In genomic region chr10:67259319-67259929, GRCh38 we compare ENCODE assay signal across 19 cellular contexts.
DNase-seq lines count a peak whose midpoint lies in the region; ATAC-seq, FAIRE-seq and TF ChIP-seq lines count a peak whose summit lies in the region.
"Had no signal": no experiment of that assay in that cellular context is flagged by ENCODE, and none has a peak within 500 bp of the region (broad histone marks: within the 10 kb centered on the region; RNA-seq: fewer than 3 reads in every experiment).

No MANE protein-coding gene starts in this region.

- H2BK5ac ChIP-seq in neuronal stem cell (ENCODE audit: low read length), result no peak overlapping the region

- peaks cover 5% of the 10 kb centered on the region for H3K27me3 Mint-ChIP-seq in activated T-cell treated with anti-CD3 and anti-CD28 coated beads, Interleukin-2, amount 50 U/mL, for 4 hours (ENCODE audit: low read depth)

- H3K4me2 ChIP-seq in neuronal stem cell (ENCODE audit: insufficient read depth, low read length, poor library complexity, severe bottlenecking) (no peak overlapping the region), osteoblast (ENCODE audit: insufficient read depth, low read length) (no peak overlapping the region)

- no peaks in the 10 kb centered on the region for H3K79me2 ChIP-seq in osteoblast (ENCODE audit: insufficient read depth, low read length)

- no peak overlapping the region for H4K91ac ChIP-seq in neuronal stem cell (ENCODE audit: low read depth, low read length, poor library complexity)

- POLR2A ChIA-PET in HEK293 (lab: Yijun Ruan, JAX), result interaction anchor here (0.6 kb wide), 1 partner anchor 10 kb away, joined by 3 read pairs; no protein-coding TSS in a partner anchor
- POLR2A ChIA-PET in Panc1 (lab: Charles Lee), result no interaction called here

- no peak overlapping the region for H3K18ac ChIP-seq in neuronal stem cell (ENCODE audit: low read length)

- intact Hi-C loops in Panc1 (cut with micrococcal nuclease; ENCODE audit: unreplicated experiment), result no loop called here
- intact Hi-C loops in kidney (cut with DNase I), result no loop called here

- H3K14ac ChIP-seq in neuronal stem cell (ENCODE audit: low read length), result no peak overlapping the region

- no peak overlapping the region for H3K4ac ChIP-seq in neuronal stem cell (ENCODE audit: low read length)

- in situ Hi-C loops in Panc1 (cut with HindIII; ENCODE audit: low pct_unique_long_range_greater_than_20kb, low sequenced_read_pairs), result no loop called here

- no peaks in the 10 kb centered on the region for H3K9me3 Mint-ChIP-seq in activated T-cell treated with anti-CD3 and anti-CD28 coated beads, Interleukin-2, amount 50 U/mL, for 4 hours

- H3K9me3 ChIP-seq in HEK293 (ENCODE audit: control insufficient read depth, insufficient read depth, low read depth, low read length) (no peaks in the 10 kb centered on the region), Panc1 (ENCODE audit: control insufficient read depth, insufficient read depth, low read depth, low read length) (no peaks in the 10 kb centered on the region), kidney (ENCODE audit: control insufficient read depth in 1 of 2, low read length in 2 of 2) (no peaks in the 10 kb centered on the region), neuronal stem cell (replicated peaks in 1 of 2; ENCODE audit: control insufficient read depth in 2 of 2, insufficient read depth in 1 of 2, low read depth in 1 of 2, low read length in 2 of 2) (no peaks in the 10 kb centered on the region), osteoblast (ENCODE audit: low read depth, low read length) (no peaks in the 10 kb centered on the region)

- ATAC-seq in Panc1 (peak; percentile 77), HG03521 (IDR thresholded peaks at IDR 0.05; ENCODE audit: unreplicated experiment) (no peak)
- no peak for ATAC-seq in activated T-cell treated with anti-CD3 and anti-CD28 coated beads, Interleukin-2, amount 50 U/mL, for 4 hours

- CTCF ChIA-PET in HEK293 (lab: Yijun Ruan, JAX), result interaction anchor here (0.6 to 0.8 kb wide), 4 partner anchors 17 to 817 kb away, joined by 3 to 8 read pairs (median 3); no protein-coding TSS in a partner anchor
- CTCF ChIA-PET in Panc1 (lab: Charles Lee), result no interaction called here

- DNase-seq in Panc1 (ENCODE audit: low read depth, low spot score) (no peak), kidney (no peak), neuronal stem cell (ENCODE audit: low spot score) (no peak), osteoblast (ENCODE audit: insufficient read length, low spot score, missing footprints) (no peak)
- no peak for DNase-seq in activated T-cell treated with anti-CD3 and anti-CD28 coated beads, Interleukin-2, amount 50 U/mL, for 4 hours
- DNase-seq in activated CD8-positive, alpha-beta memory T cell treated with anti-CD3 and anti-CD28 coated beads, Interleukin-2, amount 50 U/mL, for 4 hours, result no peak
- DNase-seq: C1 segment of cervical spinal cord, DMS153, HCEC 1CT, KG1, MM.1S, NCI-H1105, NCI-H1694 treated with DMSO at 0.1 percent for 48 hours, NCI-H510A, SIG-M5 had no signal

- TF ChIP-seq CTCF in HEK293 (tag by site-specific recombination; IDR thresholded peaks at IDR 0.05) (no peak), Panc1 (IDR thresholded peaks at IDR 0.05) (no peak), kidney (IDR thresholded peaks at IDR 0.05; ENCODE audit: borderline replicate concordance, extremely low read depth, insufficient read depth) (no peak), osteoblast (IDR thresholded peaks at IDR 0.05; ENCODE audit: extremely low read depth, low read depth, low read length) (no peak)

- no peak overlapping the region for H2BK12ac ChIP-seq in neuronal stem cell (ENCODE audit: low read length)

- FAIRE-seq in kidney (lab: Jason Lieb, UNC), result peak; percentile 37
- FAIRE-seq: RCC 7860 had no signal

- no peak overlapping the region for H4K8ac ChIP-seq in neuronal stem cell (ENCODE audit: low read depth, low read length)

- H3K9ac ChIP-seq in kidney (ENCODE audit: low read length in 2 of 2) (no peak overlapping the region), neuronal stem cell (ENCODE audit: low read depth, low read length, poor library complexity) (no peak overlapping the region)

- H3K36me3 ChIP-seq in HEK293 (ENCODE audit: control insufficient read depth in 2 of 2, insufficient read depth in 1 of 2, low read length in 2 of 2), result no peaks in the 10 kb centered on the region
- no peaks in the 10 kb centered on the region for H3K36me3 ChIP-seq in Panc1 (ENCODE audit: control insufficient read depth, insufficient read depth, low read length)
- no peaks in the 10 kb centered on the region for H3K36me3 ChIP-seq in kidney (ENCODE audit: control insufficient read depth in 1 of 2, insufficient read depth in 2 of 2, low read length in 2 of 2)
- H3K36me3 ChIP-seq in neuronal stem cell (replicated peaks in 1 of 2; ENCODE audit: control insufficient read depth in 2 of 2, insufficient read depth in 2 of 2, low read length in 2 of 2), result no peaks in the 10 kb centered on the region
- H3K36me3 ChIP-seq in osteoblast (ENCODE audit: insufficient read depth, low read length), result no peaks in the 10 kb centered on the region

- no peak overlapping the region for H2BK120ac ChIP-seq in neuronal stem cell (ENCODE audit: low read depth, low read length)

- no peaks in the 10 kb centered on the region for H3K4me1 Mint-ChIP-seq in activated T-cell treated with anti-CD3 and anti-CD28 coated beads, Interleukin-2, amount 50 U/mL, for 4 hours (ENCODE audit: low read depth)

- H2AFZ ChIP-seq in neuronal stem cell (ENCODE audit: low read length), result peak overlapping the region; percentile 19
- no peak overlapping the region for H2AFZ ChIP-seq in osteoblast (ENCODE audit: low read length)

- no peaks in the 10 kb centered on the region for H3K36me3 Mint-ChIP-seq in activated T-cell treated with anti-CD3 and anti-CD28 coated beads, Interleukin-2, amount 50 U/mL, for 4 hours (ENCODE audit: insufficient read depth)

- H2BK15ac ChIP-seq in neuronal stem cell (ENCODE audit: low read length), result no peak overlapping the region

- H3K4me1 ChIP-seq in HEK293 (ENCODE audit: control insufficient read depth, insufficient read depth, low read length) (peaks cover 14% of the 10 kb centered on the region; the same call in 1 of the 2 replicates), Panc1 (ENCODE audit: control insufficient read depth, insufficient read depth, low read length) (peaks cover 12% of the 10 kb centered on the region; the same call in 1 of the 2 replicates), kidney (ENCODE audit: control insufficient read depth in 1 of 2, insufficient read depth in 1 of 2, low read depth in 1 of 2, low read length in 2 of 2) (peaks cover 0 to 4% of the 10 kb centered on the region in 2 donors), neuronal stem cell (ENCODE audit: control insufficient read depth in 2 of 2, insufficient read depth in 1 of 2, low read depth in 1 of 2, low read length in 2 of 2) (no peaks in the 10 kb centered on the region), osteoblast (ENCODE audit: insufficient read depth, low read length) (no peaks in the 10 kb centered on the region)

- H3K4me3 Mint-ChIP-seq in activated T-cell treated with anti-CD3 and anti-CD28 coated beads, Interleukin-2, amount 50 U/mL, for 4 hours, result no peak overlapping the region

- H3K4me3 ChIP-seq in HEK293 (ENCODE audit: low read depth, low read length) (no peak overlapping the region), Panc1 (ENCODE audit: low read depth in 2 of 2, low read length in 2 of 2) (no peak overlapping the region), kidney (ENCODE audit: low read length in 2 of 2) (peak overlapping the region; percentile 32 to 40), neuronal stem cell (ENCODE audit: low read length in 2 of 2) (no peak overlapping the region), osteoblast (ENCODE audit: insufficient read depth, low read length) (no peak overlapping the region)

- no peak overlapping the region for H3K23ac ChIP-seq in neuronal stem cell (ENCODE audit: low read depth, low read length, poor library complexity)

- no peaks in the 10 kb centered on the region for H3K27me3 ChIP-seq in Panc1 (ENCODE audit: control insufficient read depth, insufficient read depth, low read length)
- no peaks in the 10 kb centered on the region for H3K27me3 ChIP-seq in neuronal stem cell (ENCODE audit: control insufficient read depth in 3 of 3, insufficient read depth in 3 of 3, low read depth in 1 of 3, low read length in 3 of 3)
- no peaks in the 10 kb centered on the region for H3K27me3 ChIP-seq in osteoblast (ENCODE audit: insufficient read depth, low read length)

- no peak overlapping the region for H2AK5ac ChIP-seq in neuronal stem cell (ENCODE audit: low read depth, low read length)

- no peaks in the 10 kb centered on the region for H3K79me1 ChIP-seq in neuronal stem cell (ENCODE audit: low read depth, low read length)

- H4K20me1 ChIP-seq in osteoblast (ENCODE audit: insufficient read depth, low read length), result no peaks in the 10 kb centered on the region

- no CpG with 5 or more reads among the region's 4 CpGs for WGBS in neuronal stem cell (ENCODE audit: extremely low coverage in 2 of 2, insufficient read length in 2 of 2, insufficient replicate concordance in 1 of 2), 2 donors

- BruUV-seq in Panc1 (replicated peaks; lab: Mats Ljungman, UMichigan), result no TSS peak

- H3K27ac ChIP-seq in HEK293 (ENCODE audit: extremely low read depth, low read depth, low read length) (peak overlapping the region; percentile 59), Panc1 (ENCODE audit: low read length) (peak overlapping the region; percentile 57; the same call in 1 of the 2 replicates), kidney (ENCODE audit: low read depth in 2 of 2, low read length in 2 of 2) (peak overlapping the region in 1 of 2 donors; percentile 45), neuronal stem cell (replicated peaks; ENCODE audit: low read length) (no peak overlapping the region), osteoblast (ENCODE audit: low read depth, low read length) (no peak overlapping the region)
- H3K27ac ChIP-seq: HL-60 had no signal

TF ChIP-seq in HEK293, 187 proteins besides CTCF, POLR2A, EP300 and RAD21 (continues in another document):
- peak; percentile 68 for TF ChIP-seq ZNF549 (tag by site-specific recombination; IDR thresholded peaks at IDR 0.05)
- TF ChIP-seq SP3 (tag by site-specific recombination; IDR thresholded peaks at IDR 0.05), result peak; percentile 31; the same call in 1 of the 2 replicates
- TF ChIP-seq BCL11A (tag by site-specific recombination; IDR thresholded peaks at IDR 0.05; ENCODE audit: low read depth), result 0 out of 2 replicates have a peak, but pooled peaks have one; percentile 55
- peak; percentile 28; the same call in 1 of the 2 replicates for TF ChIP-seq FEZF1 (tag by site-specific recombination; IDR thresholded peaks at IDR 0.05)
- TF ChIP-seq HOXD13 (CRISPR knock-in tag; IDR thresholded peaks at IDR 0.05; ENCODE audit: borderline replicate concordance), result peak; percentile 78; the same call in 1 of the 2 replicates
- no peak for TF ChIP-seq ZBTB20 (tag by site-specific recombination; IDR thresholded peaks at IDR 0.05)
- no peak for TF ChIP-seq SCRT1 (tag by site-specific recombination; IDR thresholded peaks at IDR 0.05; ENCODE audit: borderline replicate concordance)
- 0 out of 2 replicates have a peak, but pooled peaks have one; percentile 32 for TF ChIP-seq KLF8 (tag by site-specific recombination; IDR thresholded peaks at IDR 0.05)
- TF ChIP-seq TCF7L2 (IDR thresholded peaks at IDR 0.05; ENCODE audit: borderline replicate concordance, low read depth, low read length), result peak; percentile 81; the same call in 1 of the 2 replicates

Comparison
In these comparisons a context has a peak if more than half of its experiments do, and no peak if none do; other contexts are left out.
1. H3K27ac ChIP-seq: peak in HEK293 (single experiment) and Panc1 (single experiment); none in neuronal stem cell (single experiment) and osteoblast (single experiment).
2. H3K4me3 ChIP-seq: peak in kidney (2 of 2); none in HEK293 (single experiment), Panc1 (0 of 2), neuronal stem cell (0 of 2) and osteoblast (single experiment).